ENCODE assay signal across 18 cellular contexts in genomic region chr10:62106929-62107519, GRCh38.
DNase-seq lines count a peak whose midpoint lies in the region; ATAC-seq and TF ChIP-seq lines count a peak whose summit lies in the region.
"Had no signal": no experiment of that assay in that cellular context is flagged by ENCODE, and none has a peak within 500 bp of the region (broad histone marks: within the 10 kb centered on the region; RNA-seq: fewer than 3 reads in every experiment).

No MANE protein-coding gene starts in this region.

- H2AFZ ChIP-seq in PC-9, result no peak overlapping the region

- H3K27me3 ChIP-seq in PC-9 (ENCODE audit: insufficient read depth, low read depth), result no peaks in the 10 kb centered on the region

- ATAC-seq in activated CD8-positive, alpha-beta memory T cell treated with anti-CD3 and anti-CD28 coated beads, Interleukin-2, amount 10 ng/mL, durations not matched to agents 7 days and 5 days, result peak; percentile 57
- ATAC-seq in naive B cell (ENCODE audit: low read depth in 2 of 2) (no peak), left colon (no peak), GM21786 (IDR thresholded peaks at IDR 0.05; ENCODE audit: unreplicated experiment) (no peak), HG02798 (IDR thresholded peaks at IDR 0.05; ENCODE audit: poor library complexity, unreplicated experiment) (no peak)
- ATAC-seq: HepG2 had no signal

- H3K36me3 ChIP-seq in HEK293 (ENCODE audit: control insufficient read depth in 2 of 2, insufficient read depth in 1 of 2, low read length in 2 of 2) (no peaks in the 10 kb centered on the region), PC-9 (ENCODE audit: low read depth) (no peaks in the 10 kb centered on the region)

- POLR2A ChIA-PET in HEK293 (lab: Yijun Ruan, JAX), result no interaction called here
- POLR2A ChIA-PET in PC-9 (lab: Charles Lee; ENCODE audit: unreplicated experiment), result interaction anchor here (0.6 kb wide), 1 partner anchor 51 kb away, joined by 4 read pairs; no protein-coding TSS in a partner anchor

- 0 out of 2 replicates have a peak overlapping the region, but pooled peaks have one; percentile 3 for H3K4me2 ChIP-seq in PC-9

- BruUV-seq in PC-9 (replicated peaks; lab: Mats Ljungman, UMichigan), result no TSS peak

- no peak overlapping the region for H3K27ac ChIP-seq in HEK293 (ENCODE audit: extremely low read depth, low read depth, low read length)
- H3K27ac ChIP-seq in PC-9, result no peak overlapping the region

- CTCF ChIA-PET in activated CD8-positive, alpha-beta memory T cell treated with anti-CD3 and anti-CD28 coated beads, Interleukin-2, amount 10 ng/mL, durations not matched to agents 7 days and 5 days (lab: Charles Lee), result interaction anchor here (0.7 to 1.1 kb wide), 4 partner anchors 9 to 69 kb away, joined by 3 read pairs; no protein-coding TSS in a partner anchor
- CTCF ChIA-PET in HEK293 (lab: Yijun Ruan, JAX), result interaction anchor here (0.6 to 1.2 kb wide), 5 partner anchors 67 to 1039 kb away, joined by 3 to 5 read pairs (median 3); no protein-coding TSS in a partner anchor
- CTCF ChIA-PET in PC-9 (lab: Charles Lee), result interaction anchor here (0.6 to 0.8 kb wide), 2 partner anchors 24 to 68 kb away, joined by 3 read pairs; no protein-coding TSS in a partner anchor

- intact Hi-C loops in PC-9 (cut with micrococcal nuclease; ENCODE audit: unreplicated experiment), result no loop called here
- intact Hi-C loops in left colon (cut with DNase I, micrococcal nuclease), result no loop called here

- no peak overlapping the region for H3K4me3 Mint-ChIP-seq in activated CD8-positive, alpha-beta memory T cell treated with anti-CD3 and anti-CD28 coated beads, Interleukin-2, amount 10 ng/mL, durations not matched to agents 7 days and 5 days
- peak overlapping the region in 5 of 8 donors; percentile 4 to 59 (median 35) for H3K4me3 Mint-ChIP-seq in naive B cell
- H3K4me3 Mint-ChIP-seq: CD4-positive, alpha-beta T cell had no signal

- no peak overlapping the region for H3K27ac Mint-ChIP-seq in activated CD8-positive, alpha-beta memory T cell treated with anti-CD3 and anti-CD28 coated beads, Interleukin-2, amount 10 ng/mL, durations not matched to agents 7 days and 5 days
- H3K27ac Mint-ChIP-seq in naive B cell, result peak overlapping the region in 5 of 6 donors; percentile 55 to 72 (median 67)
- H3K27ac Mint-ChIP-seq: CD4-positive, alpha-beta T cell had no signal

- H3K79me2 ChIP-seq in PC-9 (ENCODE audit: low read depth), result no peaks in the 10 kb centered on the region

- TF ChIP-seq CTCF in HEK293 (tag by site-specific recombination; IDR thresholded peaks at IDR 0.05) (no peak), PC-9 (conservative IDR thresholded peaks at IDR 0.05) (no peak)

- H3F3A ChIP-seq in PC-9 (ENCODE audit: insufficient read depth, low read depth), result peaks cover 17% of the 10 kb centered on the region

- H3K4me1 Mint-ChIP-seq in activated CD8-positive, alpha-beta memory T cell treated with anti-CD3 and anti-CD28 coated beads, Interleukin-2, amount 10 ng/mL, durations not matched to agents 7 days and 5 days, result peaks cover 41% of the 10 kb centered on the region
- H3K4me1 Mint-ChIP-seq in naive B cell, result peaks cover 67 to 95% (median 76%) of the 10 kb centered on the region in 3 donors

- no peak for DNase-seq in activated CD8-positive, alpha-beta memory T cell treated with anti-CD3 and anti-CD28 coated beads, Interleukin-2, amount 10 ng/mL, durations not matched to agents 7 days and 5 days
- no peak for DNase-seq in activated CD8-positive, alpha-beta memory T cell treated with anti-CD3 and anti-CD28 coated beads for 24 hours
- no peak for DNase-seq in PC-9
- DNase-seq in naive B cell, result no peak
- no peak for DNase-seq in left colon
- DNase-seq: AML-193; CD4-positive, alpha-beta T cell; DND-41; GF-D8; Kasumi-1; NCI-H1436; NCI-H2029 treated with DMSO at 0.1 percent for 48 hours; NCI-H226; SHP77 treated with DMSO at 0.1 percent for 48 hours had no signal

- no peaks in the 10 kb centered on the region for H3K9me3 Mint-ChIP-seq in activated CD8-positive, alpha-beta memory T cell treated with anti-CD3 and anti-CD28 coated beads, Interleukin-2, amount 10 ng/mL, durations not matched to agents 7 days and 5 days (ENCODE audit: low read depth)
- H3K9me3 Mint-ChIP-seq in naive B cell, result peaks cover 0 to 2% (median 0%) of the 10 kb centered on the region in 7 donors
- H3K9me3 Mint-ChIP-seq: CD4-positive, alpha-beta T cell had no signal

- H4K20me1 ChIP-seq in PC-9 (ENCODE audit: insufficient read depth), result no peaks in the 10 kb centered on the region

- no peak overlapping the region for H3K4me3 ChIP-seq in HEK293 (ENCODE audit: low read depth, low read length)
- H3K4me3 ChIP-seq in PC-9, result no peak overlapping the region

- no peaks in the 10 kb centered on the region for H3K9me2 ChIP-seq in PC-9 (ENCODE audit: insufficient read depth)

- H3K9me3 ChIP-seq in HEK293 (ENCODE audit: control insufficient read depth, insufficient read depth, low read depth, low read length), result no peaks in the 10 kb centered on the region
- H3K9me3 ChIP-seq in PC-9 (ENCODE audit: insufficient read depth, low read depth), result no peaks in the 10 kb centered on the region

- no peaks in the 10 kb centered on the region for H3K27me3 Mint-ChIP-seq in activated CD8-positive, alpha-beta memory T cell treated with anti-CD3 and anti-CD28 coated beads, Interleukin-2, amount 10 ng/mL, durations not matched to agents 7 days and 5 days
- H3K27me3 Mint-ChIP-seq in naive B cell, result no peaks in the 10 kb centered on the region
- H3K27me3 Mint-ChIP-seq: CD4-positive, alpha-beta T cell had no signal

- peaks cover 5% of the 10 kb centered on the region for H3K36me3 Mint-ChIP-seq in activated CD8-positive, alpha-beta memory T cell treated with anti-CD3 and anti-CD28 coated beads, Interleukin-2, amount 10 ng/mL, durations not matched to agents 7 days and 5 days
- H3K36me3 Mint-ChIP-seq in naive B cell, result no peaks in the 10 kb centered on the region

- no peaks in the 10 kb centered on the region for H3K4me1 ChIP-seq in HEK293 (ENCODE audit: control insufficient read depth, insufficient read depth, low read length)
- H3K4me1 ChIP-seq in PC-9 (replicated peaks; ENCODE audit: insufficient read depth), result peaks cover 57% of the 10 kb centered on the region

TF ChIP-seq in HEK293, 187 proteins besides CTCF, POLR2A, EP300 and RAD21:
- TF ChIP-seq, protein P1, sequence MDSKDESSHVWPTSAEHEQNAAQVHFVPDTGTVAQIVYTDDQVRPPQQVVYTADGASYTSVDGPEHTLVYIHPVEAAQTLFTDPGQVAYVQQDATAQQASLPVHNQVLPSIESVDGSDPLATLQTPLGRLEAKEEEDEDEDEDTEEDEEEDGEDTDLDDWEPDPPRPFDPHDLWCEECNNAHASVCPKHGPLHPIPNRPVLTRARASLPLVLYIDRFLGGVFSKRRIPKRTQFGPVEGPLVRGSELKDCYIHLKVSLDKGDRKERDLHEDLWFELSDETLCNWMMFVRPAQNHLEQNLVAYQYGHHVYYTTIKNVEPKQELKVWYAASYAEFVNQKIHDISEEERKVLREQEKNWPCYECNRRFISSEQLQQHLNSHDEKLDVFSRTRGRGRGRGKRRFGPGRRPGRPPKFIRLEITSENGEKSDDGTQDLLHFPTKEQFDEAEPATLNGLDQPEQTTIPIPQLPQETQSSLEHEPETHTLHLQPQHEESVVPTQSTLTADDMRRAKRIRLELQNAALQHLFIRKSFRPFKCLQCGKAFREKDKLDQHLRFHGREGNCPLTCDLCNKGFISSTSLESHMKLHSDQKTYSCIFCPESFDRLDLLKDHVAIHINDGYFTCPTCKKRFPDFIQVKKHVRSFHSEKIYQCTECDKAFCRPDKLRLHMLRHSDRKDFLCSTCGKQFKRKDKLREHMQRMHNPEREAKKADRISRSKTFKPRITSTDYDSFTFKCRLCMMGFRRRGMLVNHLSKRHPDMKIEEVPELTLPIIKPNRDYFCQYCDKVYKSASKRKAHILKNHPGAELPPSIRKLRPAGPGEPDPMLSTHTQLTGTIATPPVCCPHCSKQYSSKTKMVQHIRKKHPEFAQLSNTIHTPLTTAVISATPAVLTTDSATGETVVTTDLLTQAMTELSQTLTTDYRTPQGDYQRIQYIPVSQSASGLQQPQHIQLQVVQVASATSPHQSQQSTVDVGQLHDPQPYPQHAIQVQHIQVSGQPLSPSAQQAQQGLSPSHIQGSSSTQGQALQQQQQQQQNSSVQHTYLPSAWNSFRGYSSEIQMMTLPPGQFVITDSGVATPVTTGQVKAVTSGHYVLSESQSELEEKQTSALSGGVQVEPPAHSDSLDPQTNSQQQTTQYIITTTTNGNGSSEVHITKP (tag by site-specific recombination; IDR thresholded peaks at IDR 0.05), result peak; percentile 60
- TF ChIP-seq ZNF324 (tag by site-specific recombination; IDR thresholded peaks at IDR 0.05), result no peak
